Comparison of ENCODE assay signal across 10 cellular contexts in the genomic region with DNA sequence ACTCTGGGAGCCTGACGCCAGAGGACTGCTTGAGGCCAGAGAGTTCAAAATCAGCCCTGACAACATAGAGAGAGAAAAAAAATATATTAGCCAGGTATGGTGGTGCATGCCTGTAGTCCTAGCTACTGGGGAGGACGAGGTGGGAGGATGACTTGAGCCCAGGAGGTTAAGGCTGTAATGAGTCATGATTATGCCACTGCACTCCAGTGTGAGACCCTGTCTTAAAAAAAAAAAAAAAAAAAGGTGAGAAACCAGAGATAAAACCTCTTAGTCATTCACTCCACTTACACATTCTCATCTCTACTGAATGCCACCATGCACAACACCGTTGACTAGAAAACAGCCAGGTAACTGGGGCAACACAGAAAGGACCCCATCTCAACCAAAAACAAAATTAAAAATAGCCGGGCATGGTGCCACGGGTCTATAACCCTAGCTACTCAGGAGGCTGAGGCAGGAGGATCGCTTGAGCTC.
DNase-seq lines count a peak whose midpoint lies in the region; ATAC-seq, FAIRE-seq and TF ChIP-seq lines count a peak whose summit lies in the region.
"Had no signal": no experiment of that assay in that cellular context is flagged by ENCODE, and none has a peak within 500 bp of the region (broad histone marks: within the 10 kb centered on the region; RNA-seq: fewer than 3 reads in every experiment).

No MANE protein-coding gene starts in this region.

- intact Hi-C loops in dorsolateral prefrontal cortex (cut with DNase I) (no loop called here), Right ventricle myocardium inferior (cut with DNase I) (no loop called here)

- no peak overlapping the region for H3K4me3 Mint-ChIP-seq in type B pancreatic cell
- H3K4me3 Mint-ChIP-seq: dendritic cell treated with granulocyte-macrophage colony-stimulating factor and Interleukin-4, amounts not matched to agents 40 ng/mL and 50 ng/mL, for 4 days had no signal

- no peak for FAIRE-seq in RCC 7860 (lab: Jason Lieb, UNC)

- H3K27ac Mint-ChIP-seq in type B pancreatic cell: peak overlapping the region; percentile 46
- H3K27ac Mint-ChIP-seq: dendritic cell treated with granulocyte-macrophage colony-stimulating factor and Interleukin-4, amounts not matched to agents 40 ng/mL and 50 ng/mL, for 4 days had no signal

- H3K27me3 ChIP-seq in dorsolateral prefrontal cortex: no peaks in the 10 kb centered on the region

- H3K4me1 Mint-ChIP-seq in type B pancreatic cell (ENCODE audit: unreplicated experiment): peaks cover 17% of the 10 kb centered on the region

- H3K4me3 ChIP-seq in dorsolateral prefrontal cortex: no peak overlapping the region

- H3K9me3 Mint-ChIP-seq in type B pancreatic cell: no peaks in the 10 kb centered on the region
- H3K9me3 Mint-ChIP-seq: dendritic cell treated with granulocyte-macrophage colony-stimulating factor and Interleukin-4, amounts not matched to agents 40 ng/mL and 50 ng/mL, for 4 days had no signal

- peak overlapping the region in 34 of 59 donors; percentile 3 to 69 (median 44) for H3K27ac ChIP-seq in dorsolateral prefrontal cortex

- peaks cover 49% of the 10 kb centered on the region for H3K36me3 Mint-ChIP-seq in type B pancreatic cell

- DNase-seq in activated effector memory CD4-positive, alpha-beta T cell treated with anti-CD3 and anti-CD28 coated beads, Interleukin-2, amount 50 U/mL, for 16 hours: peak; percentile 69
- no peak for DNase-seq in activated effector memory CD4-positive, alpha-beta T cell treated with Interleukin-2 at 50 U/mL for 16 hours
- peak; percentile 70 for DNase-seq in RCC 7860 (ENCODE audit: low spot score)
- DNase-seq in dorsolateral prefrontal cortex: no peak
- DNase-seq in type B pancreatic cell (ENCODE audit: extremely low spot score, unreplicated experiment): no peak
- no peak for DNase-seq in Right ventricle myocardium inferior (ENCODE audit: missing footprints)
- no peak for DNase-seq in iPS-NIHi7 (ENCODE audit: extremely low spot score)
- DNase-seq: nucleus accumbens had no signal

- ATAC-seq in HG03457 (IDR thresholded peaks at IDR 0.05; ENCODE audit: unreplicated experiment): no peak
- ATAC-seq in Right ventricle myocardium inferior: no peak

- TF ChIP-seq CTCF in dorsolateral prefrontal cortex (IDR thresholded peaks at IDR 0.05 in 54 of 56, conservative IDR thresholded peaks at IDR 0.05 in 2 of 56; ENCODE audit: low read depth in 1 of 56, partially characterized antibody in 56 of 56) (no peak), type B pancreatic cell (conservative IDR thresholded peaks at IDR 0.05) (no peak)

- no peaks in the 10 kb centered on the region for H3K27me3 Mint-ChIP-seq in type B pancreatic cell
- H3K27me3 Mint-ChIP-seq: dendritic cell treated with granulocyte-macrophage colony-stimulating factor and Interleukin-4, amounts not matched to agents 40 ng/mL and 50 ng/mL, for 4 days had no signal

Comparison
In these comparisons a context has a peak if more than half of its experiments do, and no peak if none do; other contexts are left out.
1. DNase-seq: peak in activated effector memory CD4-positive, alpha-beta T cell treated with anti-CD3 and anti-CD28 coated beads, Interleukin-2, amount 50 U/mL, for 16 hours (single experiment) and RCC 7860 (single experiment); none in activated effector memory CD4-positive, alpha-beta T cell treated with Interleukin-2 at 50 U/mL for 16 hours (single experiment), dorsolateral prefrontal cortex (0 of 10), type B pancreatic cell (single experiment), Right ventricle myocardium inferior (single experiment) and iPS-NIHi7 (single experiment).